Comparison of ENCODE assay signal across 8 cellular contexts in genomic region chr4:13547563-13548041, GRCh38. TPM values are rescaled to one million over a fixed set of nuclear protein-coding genes. Genes with fewer than 3 reads are reported as not detected.
DNase-seq lines count a peak whose midpoint lies in the region; ATAC-seq and TF ChIP-seq lines count a peak whose summit lies in the region.

No MANE protein-coding gene starts in this region.

- peaks cover 3% of the 10 kb centered on the region for H3K36me3 Mint-ChIP-seq in activated CD8-positive, alpha-beta T cell treated with anti-CD3 and anti-CD28 coated beads for 36 hours (ENCODE audit: low read depth)

- POLR2A ChIA-PET in activated CD8-positive, alpha-beta T cell treated with anti-CD3 and anti-CD28 coated beads for 36 hours (lab: Charles Lee), result no interaction called here

- no peak overlapping the region for H3K27ac ChIP-seq in right lobe of liver
- H3K27ac ChIP-seq in upper lobe of right lung, result no peak overlapping the region

- H3K4me3 Mint-ChIP-seq in activated CD8-positive, alpha-beta T cell treated with anti-CD3 and anti-CD28 coated beads for 36 hours, result peak overlapping the region; percentile 78

- no peak overlapping the region for H3K27ac Mint-ChIP-seq in activated CD8-positive, alpha-beta T cell treated with anti-CD3 and anti-CD28 coated beads for 36 hours

- H3K36me3 ChIP-seq in right lobe of liver (no peaks in the 10 kb centered on the region), upper lobe of right lung (no peaks in the 10 kb centered on the region)

- WGBS in right lobe of liver (ENCODE audit: insufficient coverage, low coverage, low lambda C conversion rate, missing lambda C conversion rate), result 4% methylated on average over 21 of the region's 50 CpGs

- H3K27me3 ChIP-seq in right lobe of liver (peaks cover 18 to 42% of the 10 kb centered on the region in 2 donors), upper lobe of right lung (peaks cover 93% of the 10 kb centered on the region)

- H3K4me1 ChIP-seq in right lobe of liver, result peaks cover 0 to 12% (median 6%) of the 10 kb centered on the region in 4 donors
- peaks cover 29% of the 10 kb centered on the region for H3K4me1 ChIP-seq in upper lobe of right lung

- H3K4me1 Mint-ChIP-seq in activated CD8-positive, alpha-beta T cell treated with anti-CD3 and anti-CD28 coated beads for 36 hours (ENCODE audit: low read depth), result peaks cover 32% of the 10 kb centered on the region

- peak; percentile 68 for DNase-seq in COLO668 (lab: John Stamatoyannopoulos, UW; ENCODE audit: unreplicated experiment)
- peak; percentile 60 for DNase-seq in activated CD8-positive, alpha-beta T cell treated with anti-CD3 and anti-CD28 coated beads for 36 hours
- no peak for DNase-seq in right lobe of liver
- no peak for DNase-seq in upper lobe of right lung
- no peak for DNase-seq in hypothalamus (lab: John Stamatoyannopoulos, UW)

- intact Hi-C loops in activated CD8-positive, alpha-beta T cell treated with anti-CD3 and anti-CD28 coated beads for 36 hours (cut with micrococcal nuclease), result loop anchor here (2.0 to 5.0 kb wide), 2 partner anchors 65 to 695 kb away; partner anchors contain the start of gene RAB28
- intact Hi-C loops in right lobe of liver (cut with DNase I), result loop anchor here (5.0 to 10.0 kb wide), 2 partner anchors 695 to 703 kb away; no protein-coding TSS in a partner anchor
- intact Hi-C loops in upper lobe of right lung (cut with DNase I), result no loop called here

- TF ChIP-seq CTCF in activated CD8-positive, alpha-beta T cell treated with anti-CD3 and anti-CD28 coated beads for 36 hours (IDR thresholded peaks at IDR 0.05), result no peak
- TF ChIP-seq CTCF in right lobe of liver (IDR thresholded peaks at IDR 0.05) (no peak), upper lobe of right lung (IDR thresholded peaks at IDR 0.05) (no peak)

- no peak for TF ChIP-seq POLR2A in right lobe of liver (IDR thresholded peaks at IDR 0.05)

- ATAC-seq in HG03432 (IDR thresholded peaks at IDR 0.05; ENCODE audit: unreplicated experiment), result peak; percentile 18
- ATAC-seq in activated CD8-positive, alpha-beta T cell treated with anti-CD3 and anti-CD28 coated beads for 36 hours, result peak; percentile 24
- no peak for ATAC-seq in right lobe of liver
- ATAC-seq in upper lobe of right lung, result no peak
- no peak for ATAC-seq in HG03520 (IDR thresholded peaks at IDR 0.05; ENCODE audit: unreplicated experiment)
- ATAC-seq in HG03025 (IDR thresholded peaks at IDR 0.05; ENCODE audit: low FRiP score, unreplicated experiment), result no peak

- H3K27me3 Mint-ChIP-seq in activated CD8-positive, alpha-beta T cell treated with anti-CD3 and anti-CD28 coated beads for 36 hours, result peaks cover 64% of the 10 kb centered on the region

- peaks cover 2% of the 10 kb centered on the region for H3K9me3 Mint-ChIP-seq in activated CD8-positive, alpha-beta T cell treated with anti-CD3 and anti-CD28 coated beads for 36 hours

- H3K4me3 ChIP-seq in right lobe of liver (peak overlapping the region in 2 of 3 donors; percentile 11 to 22), upper lobe of right lung (peak overlapping the region; percentile 36)

- no peaks in the 10 kb centered on the region for H3K9me3 ChIP-seq in right lobe of liver
- no peaks in the 10 kb centered on the region for H3K9me3 ChIP-seq in upper lobe of right lung

- CTCF ChIA-PET in activated CD8-positive, alpha-beta T cell treated with anti-CD3 and anti-CD28 coated beads for 36 hours (lab: Charles Lee), result interaction anchor here (0.9 to 4.3 kb wide), 6 partner anchors 11 to 820 kb away, joined by 3 to 25 read pairs (median 6); no protein-coding TSS in a partner anchor

RNA-seq across cellular contexts. Expression of gene NKX3-2, which starts 3.3 kb away (rescaled TPM):
- total RNA-seq in activated CD8-positive, alpha-beta T cell treated with anti-CD3 and anti-CD28 coated beads for 36 hours, result not detected
- total RNA-seq in right lobe of liver (not detected), upper lobe of right lung (not detected)

Comparison
In these comparisons a context has a peak if more than half of its experiments do, and no peak if none do; other contexts are left out.
1. DNase-seq: peak in COLO668 (single experiment) and activated CD8-positive, alpha-beta T cell treated with anti-CD3 and anti-CD28 coated beads for 36 hours (single experiment); none in right lobe of liver (0 of 3), upper lobe of right lung (single experiment) and hypothalamus (0 of 51).
2. ATAC-seq: peak in HG03432 (single experiment) and activated CD8-positive, alpha-beta T cell treated with anti-CD3 and anti-CD28 coated beads for 36 hours (single experiment); none in right lobe of liver (0 of 4), upper lobe of right lung (single experiment), HG03520 (single experiment) and HG03025 (single experiment).